In the genomic region with DNA sequence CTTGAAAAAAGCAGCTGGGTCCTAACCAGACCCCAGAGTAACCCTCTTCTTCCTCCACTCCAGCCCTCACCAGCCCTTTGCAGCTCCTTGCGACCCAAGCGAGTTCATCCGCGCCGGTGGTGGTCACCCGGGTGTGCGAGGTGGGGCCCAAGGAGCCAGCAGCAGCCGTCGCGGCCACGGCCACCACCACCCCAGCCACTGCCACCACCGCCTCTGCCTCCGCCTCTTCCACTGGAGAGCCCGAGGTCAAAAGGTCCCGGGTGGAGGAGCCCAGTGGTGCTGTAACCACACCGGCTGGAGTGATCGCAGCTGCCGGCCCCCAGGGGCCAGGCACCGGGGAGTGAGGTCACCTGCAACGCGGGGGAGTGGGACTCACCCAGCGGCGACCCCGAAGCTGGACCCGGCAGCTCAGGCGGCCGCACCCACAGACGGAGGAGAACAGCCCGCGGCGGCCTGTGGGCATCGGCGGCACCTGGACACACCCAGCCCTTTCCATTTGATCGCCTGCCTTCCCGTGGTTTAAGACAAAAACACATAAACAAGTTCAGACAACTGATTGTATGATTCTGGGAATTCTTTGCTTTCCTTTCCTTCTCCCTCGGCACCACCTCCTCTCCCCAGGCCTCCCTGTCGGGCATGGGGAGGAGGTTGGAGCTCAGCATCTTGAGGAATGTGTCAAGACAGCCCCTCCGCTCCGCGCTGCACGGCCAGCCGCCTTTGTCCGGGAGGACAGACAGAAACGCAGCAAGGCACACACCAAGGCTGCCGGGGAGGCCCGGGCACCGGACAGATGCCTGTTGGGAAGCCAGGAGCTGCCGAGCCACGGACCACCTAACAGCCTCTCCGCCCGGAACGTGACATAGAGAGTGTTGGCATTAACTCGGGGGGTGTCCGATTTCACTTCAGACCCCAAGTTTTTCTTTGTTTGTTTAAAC, we compare ENCODE assay signal across 18 cellular contexts. TPM values are rescaled to one million over a fixed set of nuclear protein-coding genes. Genes with fewer than 3 reads are reported as not detected.
DNase-seq lines count a peak whose midpoint lies in the region; ATAC-seq, FAIRE-seq and TF ChIP-seq lines count a peak whose summit lies in the region.
"Had no signal": no experiment of that assay in that cellular context is flagged by ENCODE, and none has a peak within 500 bp of the region (broad histone marks: within the 10 kb centered on the region; RNA-seq: fewer than 3 reads in every experiment).

No MANE protein-coding gene starts in this region.

- H3K4me3 ChIP-seq in keratinocyte (ENCODE audit: control insufficient read depth in 2 of 3, extremely low read depth in 1 of 3, insufficient read depth in 2 of 3, low read depth in 1 of 3, low read length in 3 of 3) (peak overlapping the region in 1 of 3 experiments; percentile 22), spleen (no peak overlapping the region), ascending aorta (no peak overlapping the region)
- H3K4me3 ChIP-seq: Peyer's patch had no signal

- no peak for TF ChIP-seq POLR2A in spleen (IDR thresholded peaks at IDR 0.05)

- FAIRE-seq in keratinocyte (lab: Jason Lieb, UNC): peak; percentile 44
- FAIRE-seq: HTR-8/SVneo had no signal

- POLR2A ChIA-PET in activated CD4-positive, alpha-beta T cell treated with anti-CD3 and anti-CD28 coated beads for 36 hours (lab: Charles Lee): no interaction called here
- POLR2A ChIA-PET in WTC11 (lab: Charles Lee): no interaction called here

- no peaks in the 10 kb centered on the region for H3K27me3 Mint-ChIP-seq in activated CD4-positive, alpha-beta T cell treated with anti-CD3 and anti-CD28 coated beads for 36 hours
- no peaks in the 10 kb centered on the region for H3K27me3 Mint-ChIP-seq in WTC11 (ENCODE audit: low read depth)
- H3K27me3 Mint-ChIP-seq in osteocyte (ENCODE audit: unreplicated experiment): no peaks in the 10 kb centered on the region

- H3K27me3 ChIP-seq in keratinocyte (ENCODE audit: control insufficient read depth, extremely low read depth, insufficient read depth, low read length) (no peaks in the 10 kb centered on the region), spleen (replicated peaks in 1 of 7) (no peaks in the 10 kb centered on the region), ascending aorta (no peaks in the 10 kb centered on the region)
- H3K27me3 ChIP-seq: Peyer's patch had no signal

- H3K9me3 ChIP-seq in keratinocyte (ENCODE audit: control insufficient read depth, low read depth, low read length) (no peaks in the 10 kb centered on the region), spleen (no peaks in the 10 kb centered on the region), ascending aorta (no peaks in the 10 kb centered on the region)
- H3K9me3 ChIP-seq: Peyer's patch had no signal

- intact Hi-C loops in activated CD4-positive, alpha-beta T cell treated with anti-CD3 and anti-CD28 coated beads for 36 hours (cut with DNase I, micrococcal nuclease): no loop called here
- intact Hi-C loops in spleen (cut with DNase I; ENCODE audit: low total_unique reads) (no loop called here), ascending aorta (cut with DNase I) (no loop called here)

- H3K4me3 Mint-ChIP-seq in activated CD4-positive, alpha-beta T cell treated with anti-CD3 and anti-CD28 coated beads for 36 hours: peak overlapping the region; percentile 19
- H3K4me3 Mint-ChIP-seq in WTC11 (no peak overlapping the region), osteocyte (ENCODE audit: unreplicated experiment) (no peak overlapping the region)

- no peak overlapping the region for H3K27ac Mint-ChIP-seq in activated CD4-positive, alpha-beta T cell treated with anti-CD3 and anti-CD28 coated beads for 36 hours
- 0 out of 2 replicates have a peak overlapping the region, but pooled peaks have one; percentile 42 for H3K27ac Mint-ChIP-seq in WTC11
- H3K27ac Mint-ChIP-seq in osteocyte (ENCODE audit: unreplicated experiment): no peak overlapping the region

- H3K9ac ChIP-seq in keratinocyte (ENCODE audit: control insufficient read depth, extremely low read depth, insufficient read depth, low read length): peak overlapping the region; percentile 28

- H4K20me1 ChIP-seq in keratinocyte (ENCODE audit: control insufficient read depth, extremely low read depth, insufficient read depth, low read length): peaks cover 2% of the 10 kb centered on the region

- TF ChIP-seq CTCF in WTC11 (IDR thresholded peaks at IDR 0.05) (no peak), keratinocyte (optimal IDR thresholded peaks at IDR 0.05 in 1 of 3, IDR thresholded peaks at IDR 0.05 in 1 of 3, conservative IDR thresholded peaks at IDR 0.05 in 1 of 3; ENCODE audit: extremely low read depth in 1 of 3, insufficient read depth in 2 of 3, low read length in 3 of 3) (no peak), spleen (IDR thresholded peaks at IDR 0.05 in 8 of 11, conservative IDR thresholded peaks at IDR 0.05 in 3 of 11) (no peak), osteocyte (IDR thresholded peaks at IDR 0.05) (no peak), ascending aorta (IDR thresholded peaks at IDR 0.05) (no peak)

- no peak for ATAC-seq in activated CD4-positive, alpha-beta T cell treated with anti-CD3 and anti-CD28 coated beads for 36 hours
- ATAC-seq in WTC11: no peak
- ATAC-seq in GM18517 (IDR thresholded peaks at IDR 0.05; ENCODE audit: unreplicated experiment): no peak

- dilution Hi-C loops in keratinocyte (cut with MboI; ENCODE audit: extremely low pct_ligation_motif_present, low sequenced_read_pairs): no loop called here

- H3K9me3 Mint-ChIP-seq in activated CD4-positive, alpha-beta T cell treated with anti-CD3 and anti-CD28 coated beads for 36 hours (ENCODE audit: low read depth): no peaks in the 10 kb centered on the region
- no peaks in the 10 kb centered on the region for H3K9me3 Mint-ChIP-seq in WTC11
- no peaks in the 10 kb centered on the region for H3K9me3 Mint-ChIP-seq in osteocyte (ENCODE audit: unreplicated experiment)

- H3K4me2 ChIP-seq in keratinocyte (ENCODE audit: control insufficient read depth, extremely low read depth, insufficient read depth, low read depth, low read length): peak overlapping the region; percentile 60

- no peak overlapping the region for H2AFZ ChIP-seq in keratinocyte (ENCODE audit: control insufficient read depth, low read length)

- CTCF ChIA-PET in activated CD4-positive, alpha-beta T cell treated with anti-CD3 and anti-CD28 coated beads for 36 hours (lab: Charles Lee): no interaction called here
- CTCF ChIA-PET in WTC11 (lab: Charles Lee): interaction anchor here (0.6 kb wide), 1 partner anchor 194 kb away, joined by 4 read pairs; no protein-coding TSS in a partner anchor

- 93 to 97% (median 95%) methylated on average over 36 to 54 of the region's 54 CpGs for WGBS in spleen, 5 donors

- H3K36me3 Mint-ChIP-seq in activated CD4-positive, alpha-beta T cell treated with anti-CD3 and anti-CD28 coated beads for 36 hours (ENCODE audit: low read depth): peaks cover 19% of the 10 kb centered on the region
- H3K36me3 Mint-ChIP-seq in WTC11: peaks cover 12% of the 10 kb centered on the region
- H3K36me3 Mint-ChIP-seq in osteocyte (ENCODE audit: unreplicated experiment): peaks cover 29% of the 10 kb centered on the region

- H3K79me2 ChIP-seq in keratinocyte (ENCODE audit: control insufficient read depth, insufficient read depth, low read length): peaks cover 16% of the 10 kb centered on the region

- no peaks in the 10 kb centered on the region for H3K4me1 Mint-ChIP-seq in activated CD4-positive, alpha-beta T cell treated with anti-CD3 and anti-CD28 coated beads for 36 hours
- H3K4me1 Mint-ChIP-seq in WTC11 (no peaks in the 10 kb centered on the region), osteocyte (ENCODE audit: unreplicated experiment) (no peaks in the 10 kb centered on the region)

- H3K36me3 ChIP-seq in keratinocyte (ENCODE audit: control insufficient read depth in 2 of 2, extremely low read depth in 1 of 2, insufficient read depth in 2 of 2, low read length in 2 of 2): peaks cover 39 to 40% of the 10 kb centered on the region in 2 experiments
- H3K36me3 ChIP-seq in spleen: peaks cover 10 to 100% (median 76%) of the 10 kb centered on the region in 6 donors
- H3K36me3 ChIP-seq in ascending aorta: peaks cover 73 to 85% of the 10 kb centered on the region in 2 donors

- peak overlapping the region; percentile 20 for H3K27ac ChIP-seq in keratinocyte (ENCODE audit: control insufficient read depth, insufficient read depth, low read length)
- no peak overlapping the region for H3K27ac ChIP-seq in spleen
- H3K27ac ChIP-seq in ascending aorta: no peak overlapping the region
- H3K27ac ChIP-seq: Peyer's patch had no signal

- no peaks in the 10 kb centered on the region for H3K9me1 ChIP-seq in keratinocyte (ENCODE audit: control insufficient read depth, extremely low read depth, insufficient read depth, low read length)

- H3K4me1 ChIP-seq in keratinocyte (ENCODE audit: control insufficient read depth, extremely low read depth, insufficient read depth, low read length) (peaks cover 10% of the 10 kb centered on the region), spleen (no peaks in the 10 kb centered on the region), ascending aorta (no peaks in the 10 kb centered on the region)
- H3K4me1 ChIP-seq: Peyer's patch had no signal

- no peak for DNase-seq in activated CD4-positive, alpha-beta T cell treated with anti-CD3 and anti-CD28 coated beads for 36 hours
- no peak for DNase-seq in activated CD4-positive, alpha-beta T cell treated with anti-CD3 and anti-CD28 coated beads, Interleukin-2, amount 50 U/mL, for 1 hour
- no peak for DNase-seq in WTC11 (ENCODE audit: low spot score)
- no peak for DNase-seq in keratinocyte (ENCODE audit: low read depth, low spot score)
- peak; percentile 74 for DNase-seq in spleen
- DNase-seq in osteocyte (ENCODE audit: extremely low spot score, unreplicated experiment): no peak
- DNase-seq in ascending aorta (ENCODE audit: low spot score in 2 of 2): no peak
- DNase-seq: 8988T; GDM1; H7; MM.1S; NCI-H1105; NCI-H2081; NCI-H2171 treated with DMSO at 0.1 percent for 48 hours; NK-92 treated with Interleukin-12 subunit alpha and Interleukin-12 subunit beta, amount 100 ng/mL, for 24 hours; Peyer's patch had no signal

TF ChIP-seq in WTC11, 78 proteins besides CTCF, POLR2A, EP300 and RAD21:
- no peak for TF ChIP-seq KAT7 (CRISPR knock-in tag; IDR thresholded peaks at IDR 0.05; ENCODE audit: borderline replicate concordance)

RNA-seq across cellular contexts. Expression of gene AP5Z1, which starts 13.0 kb away (rescaled TPM):
- total RNA-seq in activated CD4-positive, alpha-beta T cell treated with anti-CD3 and anti-CD28 coated beads for 36 hours: 10 to 100 TPM; 21.0 to 26.4 TPM
- total RNA-seq in WTC11 (2021) (25.6 to 29.4 TPM (median 27.9 TPM) in 3 replicates), spleen (10 to 100 TPM; 39.3 to 72.7 (median 62.8) TPM), osteocyte (50.2 and 55.0 TPM in 2 replicates), ascending aorta (115 TPM)
- polyA plus RNA-seq in keratinocyte (11.9 to 31.6 TPM (median 12.6 TPM) in 3 replicates), spleen (100 to 1,000 TPM in 2 of 3 donors, 10 to 100 TPM in 1; 62.9 to 156 (median 139) TPM)
- polyA plus RNA-seq in keratinocyte (2011; ENCODE audit: low read depth): 10.2 TPM
- 6.4 and 15.8 TPM in 2 replicates for polyA plus RNA-seq in keratinocyte (2011; cell fraction: cytosol; rRNA removed)
- 59.7 and 85.7 TPM in 2 replicates for polyA plus RNA-seq in keratinocyte (2011; cell fraction: nucleus; rRNA removed)
- 17.8 and 18.5 TPM in 2 replicates for polyA plus RNA-seq in keratinocyte (2012; ENCODE audit: low replicate concordance)
- 7.6 to 12.4 TPM (median 11.3 TPM) in 3 replicates for polyA minus RNA-seq in keratinocyte
- 24.2 TPM for polyA minus RNA-seq in keratinocyte (2011; cell fraction: cytosol; rRNA and poly(A)+ RNA removed)
- polyA minus RNA-seq in keratinocyte (2011; cell fraction: nucleus; rRNA and poly(A)+ RNA removed): 35.5 and 42.9 TPM in 2 replicates
